Comparison of ENCODE assay signal across 8 cellular contexts in the genomic region with DNA sequence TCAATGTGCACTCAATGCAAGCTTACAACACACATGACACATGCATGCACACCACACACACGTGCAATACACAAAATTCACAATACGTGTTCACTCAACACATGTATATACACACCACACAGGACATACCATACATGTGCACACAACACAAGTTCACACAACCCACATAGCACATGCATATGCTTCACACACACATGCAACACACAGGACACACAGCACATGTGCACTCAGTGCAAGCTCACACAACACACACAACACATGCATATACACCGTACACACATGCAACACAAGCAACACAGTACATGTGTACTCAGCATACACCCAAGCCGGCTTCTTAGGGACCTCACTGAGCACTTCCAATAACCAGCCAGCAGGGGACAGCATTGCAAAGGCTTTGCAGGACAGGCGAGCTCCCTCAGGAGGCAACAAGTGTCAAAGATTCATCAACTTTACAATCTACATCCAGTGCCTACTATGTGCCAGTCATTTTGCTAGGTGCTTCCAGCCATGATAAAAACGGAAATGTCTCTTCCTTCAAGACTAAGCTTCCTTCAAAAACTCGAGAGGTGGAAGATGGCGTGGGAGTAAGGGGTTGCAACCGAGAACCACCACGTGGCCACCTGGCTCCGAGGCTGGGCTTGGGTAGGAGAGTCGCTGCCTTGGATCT.
DNase-seq lines count a peak whose midpoint lies in the region; ATAC-seq and TF ChIP-seq lines count a peak whose summit lies in the region.

No MANE protein-coding gene starts in this region.

- peak; percentile 100 for TF ChIP-seq CTCF in AG09319 (IDR thresholded peaks at IDR 0.05; ENCODE audit: low read depth, low read length)

- DNase-seq in AG09319 (ENCODE audit: extremely low read depth, low read depth) (peak; percentile 54), NOMO-1 treated with dmso at 0.1 percent for 144 hours (lab: John Stamatoyannopoulos, UW; ENCODE audit: unreplicated experiment) (peak; percentile 55), epidermal melanocyte (ENCODE audit: insufficient read length, low spot score) (peak; percentile 68), mucosa of gallbladder (ENCODE audit: low spot score) (peak; percentile 84)
- peak; percentile 31 to 45 (median 36) for DNase-seq in activated CD8-positive, alpha-beta memory T cell treated with anti-CD3 and anti-CD28 coated beads for 48 hours (ENCODE audit: low read depth in 2 of 3, low spot score in 2 of 3)
- DNase-seq in stimulated activated CD8-positive, alpha-beta memory T cell treated with anti-CD3 and anti-CD28 coated beads, Interleukin-4, amount 100 ng/mL, for 48 hours: peak; percentile 84

- ATAC-seq in GM18867 (IDR thresholded peaks at IDR 0.05; ENCODE audit: unreplicated experiment) (peak; percentile 82), HG03354 (IDR thresholded peaks at IDR 0.05; ENCODE audit: poor library complexity, severe bottlenecking, unreplicated experiment) (peak; percentile 87)

Comparison
In these comparisons a context has a peak if more than half of its experiments do, and no peak if none do; other contexts are left out.
1. Peak in every context shown above with its lines: DNase-seq and ATAC-seq.